In the genomic region with DNA sequence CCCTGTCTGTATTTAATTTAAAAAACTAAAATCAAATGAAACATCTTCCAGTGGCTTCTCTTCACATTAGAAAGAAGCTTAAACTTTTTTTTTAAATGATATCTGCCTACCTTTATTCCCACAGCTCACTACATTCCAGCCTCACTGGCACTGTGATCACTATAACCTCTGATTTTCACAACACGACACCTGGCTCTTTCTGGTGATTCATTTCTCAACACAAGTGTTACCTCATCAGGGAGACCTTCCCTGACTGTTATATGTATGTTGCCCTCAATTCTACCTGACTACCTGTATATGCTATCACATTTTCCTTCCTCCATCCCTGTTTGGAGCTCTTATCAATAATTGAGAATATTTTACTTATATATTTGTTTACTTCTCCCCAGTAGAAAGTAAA, we compare ENCODE assay signal across 24 cellular contexts.
"Had no signal": no experiment of that assay in that cellular context is flagged by ENCODE, and none has a peak within 500 bp of the region (broad histone marks: within the 10 kb centered on the region; RNA-seq: fewer than 3 reads in every experiment).

No MANE protein-coding gene starts in this region.

- H3K4me3 Mint-ChIP-seq: memory B cell; naive thymus-derived CD4-positive, alpha-beta T cell; natural killer cell treated with Interleukin-12 subunit alpha and Interleukin-12 subunit beta and Interleukin-15 and Interleukin-18, amount 100 ng/mL, for 72 hours; stimulated activated naive B cell treated with anti-CD40 and anti-IgM and Interleukin-4, amounts not matched to agents 10 μg/mL and 1 μg/mL and 100 μg/mL, for 72 hours; stimulated activated naive CD8-positive, alpha-beta T cell treated with anti-CD3 and anti-CD28 coated beads, Interleukin-15, Interleukin-2, amounts not matched to agents 100 ng/mL and 50 ng/mL, for 24 hours had no signal

- H3K36me3 ChIP-seq: ovary, right lobe of liver, uterus had no signal

- H3K4me1 ChIP-seq: left ventricle myocardium inferior, right atrium auricular region, right lobe of liver, suprapubic skin, tibial artery, uterus had no signal

- H3K27ac Mint-ChIP-seq: memory B cell; naive thymus-derived CD4-positive, alpha-beta T cell; natural killer cell treated with Interleukin-12 subunit alpha and Interleukin-12 subunit beta and Interleukin-15 and Interleukin-18, amount 100 ng/mL, for 72 hours; progenitor cell of endocrine pancreas; stimulated activated naive B cell treated with anti-CD40 and anti-IgM and Interleukin-4, amounts not matched to agents 10 μg/mL and 1 μg/mL and 100 μg/mL, for 72 hours; stimulated activated naive CD8-positive, alpha-beta T cell treated with anti-CD3 and anti-CD28 coated beads, Interleukin-15, Interleukin-2, amounts not matched to agents 100 ng/mL and 50 ng/mL, for 24 hours had no signal

- DNase-seq: hippocampal formation; kidney glomerular epithelial cell; left colon; left ventricle myocardium inferior; midbrain; mucosa of descending colon; naive thymus-derived CD4-positive, alpha-beta T cell; occipital lobe; ovary; right lobe of liver; stimulated activated CD4-positive, alpha-beta T cell treated with anti-CD3 and anti-CD28 coated beads, Interleukin-1b, Interleukin-23, amount 100 ng/mL, for 48 hours; stimulated activated CD4-positive, alpha-beta T cell treated with anti-CD3 and anti-CD28 coated beads, Interleukin-2, amount 100 ng/mL, for 48 hours; stimulated activated naive B cell treated with anti-CD40 and anti-IgM and Interleukin-4, amounts not matched to agents 10 μg/mL and 1 μg/mL and 100 μg/mL, for 72 hours; tibial artery; uterus had no signal

- H3K9me3 ChIP-seq: ovary, right lobe of liver had no signal

- H3K27me3 Mint-ChIP-seq: memory B cell; natural killer cell treated with Interleukin-12 subunit alpha and Interleukin-12 subunit beta and Interleukin-15 and Interleukin-18, amount 100 ng/mL, for 72 hours; progenitor cell of endocrine pancreas; stimulated activated naive B cell treated with anti-CD40 and anti-IgM and Interleukin-4, amounts not matched to agents 10 μg/mL and 1 μg/mL and 100 μg/mL, for 72 hours; stimulated activated naive CD8-positive, alpha-beta T cell treated with anti-CD3 and anti-CD28 coated beads, Interleukin-15, Interleukin-2, amounts not matched to agents 100 ng/mL and 50 ng/mL, for 24 hours had no signal

- H3K4me3 ChIP-seq: left ventricle myocardium inferior, lung, mucosa of descending colon, ovary, right atrium auricular region, right lobe of liver, smooth muscle cell, suprapubic skin, thoracic aorta, tibial artery, uterus had no signal

- H3K27ac ChIP-seq: left ventricle myocardium inferior, ovary, right atrium auricular region, right lobe of liver, suprapubic skin, thoracic aorta, tibial artery, uterus had no signal

- H3K4me2 ChIP-seq: smooth muscle cell had no signal

- H3K4me1 Mint-ChIP-seq: memory B cell; stimulated activated naive B cell treated with anti-CD40 and anti-IgM and Interleukin-4, amounts not matched to agents 10 μg/mL and 1 μg/mL and 100 μg/mL, for 72 hours had no signal

- H3K27me3 ChIP-seq: ovary, right atrium auricular region, right lobe of liver, suprapubic skin, tibial artery, uterus had no signal
